Comparison of ENCODE assay signal across 17 cellular contexts in genomic region chr1:181103404-181103803, GRCh38. TPM values are rescaled to one million over a fixed set of nuclear protein-coding genes. Genes with fewer than 3 reads are reported as not detected.
DNase-seq lines count a peak whose midpoint lies in the region; ATAC-seq and TF ChIP-seq lines count a peak whose summit lies in the region.
"Had no signal": no experiment of that assay in that cellular context is flagged by ENCODE, and none has a peak within 500 bp of the region (broad histone marks: within the 10 kb centered on the region; RNA-seq: fewer than 3 reads in every experiment).

No MANE protein-coding gene starts in this region.

- peaks cover 2% of the 10 kb centered on the region for H3K27me3 ChIP-seq in CD4-positive, CD25-positive, alpha-beta regulatory T cell (ENCODE audit: control insufficient read depth, insufficient read depth, low read length)
- H3K27me3 ChIP-seq in neural cell (ENCODE audit: insufficient read depth, low read depth, low read length) = no peaks in the 10 kb centered on the region
- H3K27me3 ChIP-seq: foreskin keratinocyte had no signal

- peaks cover 11 to 64% (median 53%) of the 10 kb centered on the region in 4 donors for H3K4me1 Mint-ChIP-seq in CD4-positive, CD25-positive, alpha-beta regulatory T cell
- H3K4me1 Mint-ChIP-seq in chondrocyte (ENCODE audit: low read depth) = peaks cover 69% of the 10 kb centered on the region

- H3K4me3 Mint-ChIP-seq in CD4-positive, CD25-positive, alpha-beta regulatory T cell = peak overlapping the region in 3 of 4 donors; percentile 27 to 90 (median 86)
- H3K4me3 Mint-ChIP-seq in chondrocyte (ENCODE audit: unreplicated experiment) = no peak overlapping the region

- no peaks in the 10 kb centered on the region for H3K36me3 ChIP-seq in CD4-positive, CD25-positive, alpha-beta regulatory T cell (ENCODE audit: control insufficient read depth, insufficient read depth, low read length)
- H3K36me3 ChIP-seq in KOPT-K1 (ENCODE audit: insufficient read depth, low read length) (no peaks in the 10 kb centered on the region), neural cell (ENCODE audit: insufficient read depth, low read length) (no peaks in the 10 kb centered on the region)

- H3K79me2 ChIP-seq in neural cell (replicated peaks; ENCODE audit: insufficient read depth, low read length) = peaks cover 7% of the 10 kb centered on the region
- H3K79me2 ChIP-seq: parathyroid adenoma had no signal

- no peaks in the 10 kb centered on the region for H3K36me3 Mint-ChIP-seq in CD4-positive, CD25-positive, alpha-beta regulatory T cell
- H3K36me3 Mint-ChIP-seq in chondrocyte (ENCODE audit: low read depth) = no peaks in the 10 kb centered on the region

- TF ChIP-seq EP300 in neural cell (conservative IDR thresholded peaks at IDR 0.05; ENCODE audit: poor library complexity, severe bottlenecking) = no peak

- H3K4me1 ChIP-seq in CD4-positive, CD25-positive, alpha-beta regulatory T cell (ENCODE audit: control insufficient read depth, insufficient read depth, low read length, poor library complexity, severe bottlenecking) = peaks cover 49% of the 10 kb centered on the region

- H3K9me3 ChIP-seq in CD4-positive, CD25-positive, alpha-beta regulatory T cell (ENCODE audit: control insufficient read depth in 2 of 2, low read length in 2 of 2) = no peaks in the 10 kb centered on the region
- H3K9me3 ChIP-seq in KOPT-K1 (ENCODE audit: insufficient read depth, low read length, poor library complexity, severe bottlenecking) (no peaks in the 10 kb centered on the region), neural cell (ENCODE audit: low read length) (no peaks in the 10 kb centered on the region)

- TF ChIP-seq CTCF in chondrocyte (IDR thresholded peaks at IDR 0.05) (no peak), neural cell (IDR thresholded peaks at IDR 0.05; ENCODE audit: poor library complexity, severe bottlenecking) (no peak), GM13976 (IDR thresholded peaks at IDR 0.05; ENCODE audit: borderline replicate concordance, control extremely low read depth, extremely low read depth, insufficient read depth, missing control alignments) (no peak)

- no peak overlapping the region for H3K9ac ChIP-seq in neural cell (ENCODE audit: low read length)
- H3K9ac ChIP-seq: parathyroid adenoma had no signal

- H3K4me3 ChIP-seq in CD4-positive, CD25-positive, alpha-beta regulatory T cell (ENCODE audit: low read depth, low read length) = no peak overlapping the region
- H3K4me3 ChIP-seq in neural cell (ENCODE audit: low read length) = peak overlapping the region; percentile 93

- H3K9me2 ChIP-seq in neural cell (ENCODE audit: insufficient read depth, low read length) = no peaks in the 10 kb centered on the region

- H3K27me3 Mint-ChIP-seq in CD4-positive, CD25-positive, alpha-beta regulatory T cell = peaks cover 21% of the 10 kb centered on the region
- no peaks in the 10 kb centered on the region for H3K27me3 Mint-ChIP-seq in chondrocyte (ENCODE audit: low read depth)

- ATAC-seq in CD4-positive, CD25-positive, alpha-beta regulatory T cell (ENCODE audit: low read depth in 2 of 2) = no peak
- ATAC-seq in GM19324 (IDR thresholded peaks at IDR 0.05; ENCODE audit: low FRiP score, unreplicated experiment) = no peak
- ATAC-seq: foreskin keratinocyte had no signal

- TF ChIP-seq RAD21 in neural cell (conservative IDR thresholded peaks at IDR 0.05) = no peak

- in situ Hi-C loops in GM13976 (cut with MboI; ENCODE audit: low sequenced_read_pairs, unreplicated experiment) = no loop called here

- H3K9me3 Mint-ChIP-seq in CD4-positive, CD25-positive, alpha-beta regulatory T cell = no peaks in the 10 kb centered on the region
- H3K9me3 Mint-ChIP-seq in chondrocyte (ENCODE audit: low read depth) = no peaks in the 10 kb centered on the region

- no peak overlapping the region for H3K27ac ChIP-seq in CD4-positive, CD25-positive, alpha-beta regulatory T cell (ENCODE audit: insufficient read depth, low read length, poor library complexity, severe bottlenecking)
- H3K27ac ChIP-seq in KOPT-K1 (ENCODE audit: low read depth, low read length, poor library complexity, severe bottlenecking) (peak overlapping the region; percentile 29), neural cell (ENCODE audit: low read length) (peak overlapping the region; percentile 94)
- H3K27ac ChIP-seq: C4-2B, parathyroid adenoma had no signal

- no peak overlapping the region for H2AFZ ChIP-seq in neural cell (ENCODE audit: low read depth, low read length)
- H2AFZ ChIP-seq: parathyroid adenoma had no signal

- H3K27ac Mint-ChIP-seq in CD4-positive, CD25-positive, alpha-beta regulatory T cell = peak overlapping the region in 2 of 3 donors; percentile 73 to 84
- peak overlapping the region; percentile 89 for H3K27ac Mint-ChIP-seq in chondrocyte (ENCODE audit: unreplicated experiment)

- no peak overlapping the region for H3K4me2 ChIP-seq in neural cell (ENCODE audit: low read length)

- H3F3A ChIP-seq in neural cell (ENCODE audit: insufficient read depth, low read length, poor library complexity, severe bottlenecking) = peaks cover 14% of the 10 kb centered on the region

- H4K20me1 ChIP-seq in neural cell (ENCODE audit: insufficient read depth) = no peaks in the 10 kb centered on the region

- DNase-seq in CD4-positive, CD25-positive, alpha-beta regulatory T cell = no peak
- DNase-seq in chondrocyte (ENCODE audit: low spot score) (no peak), Ammon's horn (ENCODE audit: low spot score) (no peak), GM13976 (ENCODE audit: low spot score) (no peak)
- no peak for DNase-seq in activated CD4-positive, alpha-beta T cell treated with anti-CD3 and anti-CD28 coated beads, Interleukin-2, amount 50 U/mL, for 1 hour
- DNase-seq: activated effector memory CD4-positive, alpha-beta T cell treated with anti-CD3 and anti-CD28 coated beads, Interleukin-2, amount 50 U/mL, for 16 hours; effector CD8-positive, alpha-beta T cell; foreskin keratinocyte; H7; NCI-H1092; Right ventricle myocardium superior; stimulated activated CD4-positive, alpha-beta T cell treated with anti-CD3 and anti-CD28 coated beads, Interleukin-12 subunit alpha, Interleukin-12 subunit beta, amount 100 ng/mL, for 4 hours had no signal

TF ChIP-seq in neural cell, 6 proteins besides CTCF, POLR2A, EP300 and RAD21:
- TF ChIP-seq POLR2AphosphoS5 (IDR thresholded peaks at IDR 0.05) = no peak

RNA-seq across cellular contexts. Expression of gene IER5, which starts 14.9 kb away (rescaled TPM):
- 81.8 TPM for total RNA-seq in CD4-positive, CD25-positive, alpha-beta regulatory T cell
- polyA plus RNA-seq in CD4-positive, CD25-positive, alpha-beta regulatory T cell = 10 to 100 TPM in 1 of 4 donors, 1 to 10 TPM in 3; 6.5 to 14.2 (median 7.7) TPM
- total RNA-seq in chondrocyte = 15.6 to 23.6 TPM (median 16.6 TPM) in 3 replicates
- 8.4 and 8.9 TPM in 2 replicates for polyA plus RNA-seq in neural cell
- polyA minus RNA-seq in neural cell = 17.7 and 22.2 TPM in 2 replicates
